Comparison of ENCODE assay signal across 11 cellular contexts in the genomic region with DNA sequence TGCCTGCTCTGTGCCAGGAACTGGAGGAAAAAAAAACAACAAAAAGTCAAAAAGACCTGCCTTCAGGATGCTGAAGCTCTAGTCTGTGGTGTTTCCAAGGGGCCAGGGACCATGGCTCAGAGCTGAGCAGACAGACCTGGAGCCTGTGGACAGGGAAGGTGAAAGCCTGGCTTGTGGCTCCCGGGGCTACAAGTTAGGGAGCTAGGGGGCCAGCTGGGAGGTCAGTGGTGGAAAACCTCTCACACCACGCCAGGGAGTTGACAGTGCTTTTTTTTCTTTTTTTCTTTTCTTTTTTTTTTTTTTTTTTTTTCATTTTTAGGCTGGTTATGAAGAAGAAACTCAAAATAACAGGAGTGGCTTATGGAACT. TPM values are rescaled to one million over a fixed set of nuclear protein-coding genes. Genes with fewer than 3 reads are reported as not detected.
A peak's percentile ranks its signal among the peaks of the same experiment; 100 is the strongest.
DNase-seq lines count a peak whose midpoint lies in the region; ATAC-seq and TF ChIP-seq lines count a peak whose summit lies in the region.
"Had no signal": no experiment of that assay in that cellular context is flagged by ENCODE, and none has a peak within 500 bp of the region (broad histone marks: within the 10 kb centered on the region; RNA-seq: fewer than 3 reads in every experiment).

No MANE protein-coding gene starts in this region.

- no peak for TF ChIP-seq POLR2A in suprapubic skin (IDR thresholded peaks at IDR 0.05)

- WGBS in suprapubic skin, result 94% methylated on average over 2 of the region's 2 CpGs

- peak overlapping the region; percentile 6 for H3K27ac ChIP-seq in naive thymus-derived CD4-positive, alpha-beta T cell (ENCODE audit: low read depth, low read length)
- H3K27ac ChIP-seq in suprapubic skin, result peak overlapping the region; percentile 92

- CTCF ChIA-PET in naive thymus-derived CD4-positive, alpha-beta T cell (lab: Charles Lee), result interaction anchor here (1.0 to 2.1 kb wide), 2 partner anchors 32 to 40 kb away, joined by 5 to 8 read pairs; partner anchors contain the start of gene STX16

- no peak overlapping the region for H3K4me3 ChIP-seq in naive thymus-derived CD4-positive, alpha-beta T cell (ENCODE audit: low read length)
- no peak overlapping the region for H3K4me3 ChIP-seq in suprapubic skin

- peaks cover 0 to 14% (median 0%) of the 10 kb centered on the region in 3 experiments for H3K36me3 ChIP-seq in naive thymus-derived CD4-positive, alpha-beta T cell (ENCODE audit: control insufficient read depth in 2 of 3, insufficient read depth in 3 of 3, low read length in 3 of 3)
- H3K36me3 ChIP-seq in suprapubic skin, result peaks cover 14% of the 10 kb centered on the region

- no peak for TF ChIP-seq EP300 in suprapubic skin (IDR thresholded peaks at IDR 0.05)

- H3K4me3 Mint-ChIP-seq in activated T-cell treated with anti-CD3 and anti-CD28 coated beads, Interleukin-2, amount 50 U/mL, for 24 hours, result peak overlapping the region; percentile 53
- H3K4me3 Mint-ChIP-seq in activated T-cell treated with anti-CD3 and anti-CD28 coated beads, Interleukin-2, amount 50 U/mL, for 72 hours, result no peak overlapping the region
- H3K4me3 Mint-ChIP-seq in central memory CD8-positive, alpha-beta T cell, result peak overlapping the region; percentile 40
- H3K4me3 Mint-ChIP-seq in naive thymus-derived CD4-positive, alpha-beta T cell, result peak overlapping the region in 8 of 10 donors; percentile 35 to 81 (median 57)

- intact Hi-C loops in naive thymus-derived CD4-positive, alpha-beta T cell (cut with micrococcal nuclease), result loop anchor here in 1 of 2 donors (5.0 kb wide), 1 partner anchor 209 kb away; no protein-coding TSS in a partner anchor

- no peaks in the 10 kb centered on the region for H3K9me3 Mint-ChIP-seq in activated T-cell treated with anti-CD3 and anti-CD28 coated beads, Interleukin-2, amount 50 U/mL, for 24 hours
- no peaks in the 10 kb centered on the region for H3K9me3 Mint-ChIP-seq in activated T-cell treated with anti-CD3 and anti-CD28 coated beads, Interleukin-2, amount 50 U/mL, for 72 hours
- H3K9me3 Mint-ChIP-seq in central memory CD8-positive, alpha-beta T cell, result no peaks in the 10 kb centered on the region
- peaks cover 0 to 1% (median 0%) of the 10 kb centered on the region in 11 donors for H3K9me3 Mint-ChIP-seq in naive thymus-derived CD4-positive, alpha-beta T cell
- H3K9me3 Mint-ChIP-seq: activated naive CD8-positive, alpha-beta T cell treated with anti-CD3 and anti-CD28 coated beads, Interleukin-2, amount 50 U/mL, for 24 hours had no signal

- H3K36me3 Mint-ChIP-seq in activated T-cell treated with anti-CD3 and anti-CD28 coated beads, Interleukin-2, amount 50 U/mL, for 24 hours (ENCODE audit: low read depth), result peaks cover 19% of the 10 kb centered on the region
- peaks cover 0 to 1% of the 10 kb centered on the region in 2 donors for H3K36me3 Mint-ChIP-seq in activated T-cell treated with anti-CD3 and anti-CD28 coated beads, Interleukin-2, amount 50 U/mL, for 72 hours (ENCODE audit: insufficient read depth in 2 of 2)
- peaks cover 8% of the 10 kb centered on the region for H3K36me3 Mint-ChIP-seq in central memory CD8-positive, alpha-beta T cell (ENCODE audit: insufficient read depth)
- H3K36me3 Mint-ChIP-seq in naive thymus-derived CD4-positive, alpha-beta T cell, result peaks cover 0 to 5% (median 3%) of the 10 kb centered on the region in 5 donors

- no peaks in the 10 kb centered on the region for H3K27me3 Mint-ChIP-seq in activated T-cell treated with anti-CD3 and anti-CD28 coated beads, Interleukin-2, amount 50 U/mL, for 24 hours
- H3K27me3 Mint-ChIP-seq in activated T-cell treated with anti-CD3 and anti-CD28 coated beads, Interleukin-2, amount 50 U/mL, for 72 hours (ENCODE audit: low read depth), result no peaks in the 10 kb centered on the region
- no peaks in the 10 kb centered on the region for H3K27me3 Mint-ChIP-seq in central memory CD8-positive, alpha-beta T cell
- H3K27me3 Mint-ChIP-seq in naive thymus-derived CD4-positive, alpha-beta T cell, result no peaks in the 10 kb centered on the region
- H3K27me3 Mint-ChIP-seq: activated naive CD8-positive, alpha-beta T cell treated with anti-CD3 and anti-CD28 coated beads, Interleukin-2, amount 50 U/mL, for 24 hours had no signal

- DNase-seq in activated T-cell treated with anti-CD3 and anti-CD28 coated beads, Interleukin-2, amount 50 U/mL, for 24 hours, result no peak
- DNase-seq in activated T-cell treated with anti-CD3 and anti-CD28 coated beads, Interleukin-2, amount 50 U/mL, for 72 hours, result no peak
- DNase-seq in central memory CD8-positive, alpha-beta T cell (ENCODE audit: low spot score in 2 of 2), result no peak
- DNase-seq in naive thymus-derived CD4-positive, alpha-beta T cell, result no peak
- DNase-seq in suprapubic skin (ENCODE audit: low spot score in 2 of 2) (no peak), NCI-H1048 (lab: John Stamatoyannopoulos, UW) (no peak), HuH-7 (ENCODE audit: low spot score) (no peak)
- DNase-seq: activated naive CD8-positive, alpha-beta T cell treated with anti-CD3 and anti-CD28 coated beads, Interleukin-2, amount 50 U/mL, for 24 hours; effector CD4-positive, alpha-beta T cell; NCI-H2171 had no signal

- peaks cover 20% of the 10 kb centered on the region for H3K4me1 Mint-ChIP-seq in activated T-cell treated with anti-CD3 and anti-CD28 coated beads, Interleukin-2, amount 50 U/mL, for 24 hours (ENCODE audit: low read depth)
- H3K4me1 Mint-ChIP-seq in activated T-cell treated with anti-CD3 and anti-CD28 coated beads, Interleukin-2, amount 50 U/mL, for 72 hours (ENCODE audit: low read depth), result peaks cover 6% of the 10 kb centered on the region
- no peaks in the 10 kb centered on the region for H3K4me1 Mint-ChIP-seq in central memory CD8-positive, alpha-beta T cell
- H3K4me1 Mint-ChIP-seq in naive thymus-derived CD4-positive, alpha-beta T cell, result peaks cover 4 to 19% (median 10%) of the 10 kb centered on the region in 7 donors

- no peaks in the 10 kb centered on the region for H3K9me3 ChIP-seq in naive thymus-derived CD4-positive, alpha-beta T cell (ENCODE audit: control insufficient read depth in 2 of 3, low read length in 3 of 3)
- H3K9me3 ChIP-seq in suprapubic skin, result no peaks in the 10 kb centered on the region

- POLR2A ChIA-PET in naive thymus-derived CD4-positive, alpha-beta T cell (lab: Charles Lee), result interaction anchor here (0.8 to 6.4 kb wide), 4 partner anchors 22 to 278 kb away, joined by 3 to 57 read pairs (median 4); partner anchors contain the start of gene STX16

- ATAC-seq in activated T-cell treated with anti-CD3 and anti-CD28 coated beads, Interleukin-2, amount 50 U/mL, for 72 hours (replicated peaks in 1 of 2), result no peak
- no peak for ATAC-seq in central memory CD8-positive, alpha-beta T cell (replicated peaks; ENCODE audit: extremely low read depth, poor library complexity, severe bottlenecking)
- ATAC-seq in naive thymus-derived CD4-positive, alpha-beta T cell, result no peak
- no peak for ATAC-seq in HG02852 (IDR thresholded peaks at IDR 0.05; ENCODE audit: unreplicated experiment)
- ATAC-seq: activated naive CD8-positive, alpha-beta T cell treated with anti-CD3 and anti-CD28 coated beads, Interleukin-2, amount 50 U/mL, for 24 hours had no signal

- H3K27me3 ChIP-seq in naive thymus-derived CD4-positive, alpha-beta T cell (ENCODE audit: control insufficient read depth in 2 of 2, insufficient read depth in 2 of 2, low read length in 2 of 2), result no peaks in the 10 kb centered on the region
- H3K27me3 ChIP-seq in suprapubic skin, result no peaks in the 10 kb centered on the region

- peak overlapping the region; percentile 82 for H3K27ac Mint-ChIP-seq in activated T-cell treated with anti-CD3 and anti-CD28 coated beads, Interleukin-2, amount 50 U/mL, for 24 hours
- no peak overlapping the region for H3K27ac Mint-ChIP-seq in activated T-cell treated with anti-CD3 and anti-CD28 coated beads, Interleukin-2, amount 50 U/mL, for 72 hours
- H3K27ac Mint-ChIP-seq in central memory CD8-positive, alpha-beta T cell (ENCODE audit: low read depth), result no peak overlapping the region
- H3K27ac Mint-ChIP-seq in naive thymus-derived CD4-positive, alpha-beta T cell, result peak overlapping the region in 8 of 9 donors; percentile 63 to 87 (median 81)

- H3K4me1 ChIP-seq in naive thymus-derived CD4-positive, alpha-beta T cell (ENCODE audit: control insufficient read depth in 2 of 2, insufficient read depth in 2 of 2, low read length in 2 of 2), result peaks cover 4 to 7% of the 10 kb centered on the region in 2 donors
- peaks cover 44% of the 10 kb centered on the region for H3K4me1 ChIP-seq in suprapubic skin

- TF ChIP-seq CTCF in suprapubic skin (IDR thresholded peaks at IDR 0.05), result no peak

RNA-seq across cellular contexts. Expression of gene NPEPL1, which starts 1.2 kb away (rescaled TPM):
- 10 to 100 TPM; 25.7 to 29.0 TPM for total RNA-seq in activated T-cell treated with anti-CD3 and anti-CD28 coated beads, Interleukin-2, amount 50 U/mL, for 72 hours
- total RNA-seq in naive thymus-derived CD4-positive, alpha-beta T cell, result 10 to 100 TPM; 32.8 to 76.2 (median 50.5) TPM
- 1 to 10 TPM; 6.2 to 6.9 TPM for polyA plus RNA-seq in naive thymus-derived CD4-positive, alpha-beta T cell
- total RNA-seq in suprapubic skin, result 10 to 100 TPM; 21.0 to 69.2 (median 42.0) TPM

RNA-seq across cellular contexts. Expression of gene STX16, which starts 40.3 kb away (rescaled TPM):
- 100 to 1,000 TPM; 153 to 154 TPM for total RNA-seq in activated T-cell treated with anti-CD3 and anti-CD28 coated beads, Interleukin-2, amount 50 U/mL, for 72 hours
- 100 to 1,000 TPM; 173 to 225 (median 189) TPM for total RNA-seq in naive thymus-derived CD4-positive, alpha-beta T cell
- 10 to 100 TPM; 32.0 to 37.2 TPM for polyA plus RNA-seq in naive thymus-derived CD4-positive, alpha-beta T cell
- 100 to 1,000 TPM in 1 of 4 donors, 10 to 100 TPM in 3; 35.6 to 138 (median 50.9) TPM for total RNA-seq in suprapubic skin

Comparison
In these comparisons a context has a peak if more than half of its experiments do, and no peak if none do; other contexts are left out.
1. H3K27ac Mint-ChIP-seq: peak in activated T-cell treated with anti-CD3 and anti-CD28 coated beads, Interleukin-2, amount 50 U/mL, for 24 hours (single experiment) and naive thymus-derived CD4-positive, alpha-beta T cell (8 of 9); none in activated T-cell treated with anti-CD3 and anti-CD28 coated beads, Interleukin-2, amount 50 U/mL, for 72 hours (single experiment) and central memory CD8-positive, alpha-beta T cell (single experiment).
2. H3K4me3 Mint-ChIP-seq: peak in activated T-cell treated with anti-CD3 and anti-CD28 coated beads, Interleukin-2, amount 50 U/mL, for 24 hours (single experiment), central memory CD8-positive, alpha-beta T cell (single experiment) and naive thymus-derived CD4-positive, alpha-beta T cell (8 of 10); none in activated T-cell treated with anti-CD3 and anti-CD28 coated beads, Interleukin-2, amount 50 U/mL, for 72 hours (0 of 2).